ENCODE assay signal across 15 cellular contexts in the genomic region with DNA sequence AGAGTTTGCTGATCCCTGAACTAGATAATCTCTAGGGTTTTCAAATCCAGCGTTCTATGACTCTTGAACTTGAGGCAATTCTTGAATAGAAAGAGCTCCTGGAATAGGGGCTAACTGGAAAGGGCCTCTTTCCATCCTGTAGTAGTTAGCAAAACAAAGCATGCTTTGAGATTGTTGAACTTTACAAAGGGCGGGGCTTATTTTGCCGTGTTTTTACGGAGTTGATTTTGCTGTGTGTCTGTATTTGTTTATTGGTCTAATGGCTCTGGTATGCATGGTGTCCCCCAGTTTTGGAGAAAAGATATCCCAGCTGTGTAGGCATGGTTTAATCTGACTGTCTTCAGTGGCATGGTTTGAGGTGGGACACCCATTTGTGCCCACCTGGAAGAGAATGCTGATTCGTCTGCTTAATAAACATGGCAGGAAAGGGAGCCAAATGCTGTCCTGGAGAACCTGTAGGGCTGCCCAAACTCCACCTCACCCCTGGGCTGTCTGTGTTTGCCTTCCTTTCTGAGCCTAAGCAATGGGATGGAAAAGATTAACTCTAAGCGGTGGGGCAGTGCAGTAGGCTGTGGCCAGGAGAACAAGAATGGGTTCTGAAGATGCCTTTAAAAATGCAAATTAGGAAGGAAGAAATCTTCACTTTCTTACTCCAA.
"Had no signal": no experiment of that assay in that cellular context is flagged by ENCODE, and none has a peak within 500 bp of the region (broad histone marks: within the 10 kb centered on the region; RNA-seq: fewer than 3 reads in every experiment).

No MANE protein-coding gene starts in this region.

- H3K4me1 ChIP-seq: spleen had no signal

- H3K36me3 Mint-ChIP-seq: mesothelial cell of epicardium had no signal

- FAIRE-seq: astrocyte, keratinocyte, urothelium cell line had no signal

- H3K27me3 Mint-ChIP-seq: activated CD4-positive, alpha-beta memory T cell treated with anti-CD3 and anti-CD28 coated beads for 36 hours had no signal

- DNase-seq: activated CD4-positive, alpha-beta memory T cell treated with anti-CD3 and anti-CD28 coated beads for 36 hours; activated CD4-positive, alpha-beta T cell treated with anti-CD3 and anti-CD28 coated beads for 1 hour; activated gamma-delta T cell treated with Interleukin-2 at 50 U/mL for 16 hours; activated T-cell treated with anti-CD3 and anti-CD28 coated beads, Interleukin-2, amount 50 U/mL, for 72 hours; dorsolateral prefrontal cortex; spleen; stimulated activated CD4-positive, alpha-beta T cell treated with anti-CD3 and anti-CD28 coated beads, Interleukin-1b, Interleukin-23, amount 100 ng/mL, for 48 hours; stimulated activated naive CD8-positive, alpha-beta T cell treated with anti-CD3 and anti-CD28 coated beads, Interleukin-15, Interleukin-2, amounts not matched to agents 100 U/mL and 50 U/mL, for 24 hours; SW 1271 had no signal

- ATAC-seq: activated T-cell treated with anti-CD3 and anti-CD28 coated beads, Interleukin-2, amount 50 U/mL, for 72 hours; gastroesophageal sphincter; sciatic nerve; stimulated activated naive CD8-positive, alpha-beta T cell treated with anti-CD3 and anti-CD28 coated beads, Interleukin-15, Interleukin-2, amounts not matched to agents 100 U/mL and 50 U/mL, for 24 hours had no signal

- H3K4me3 ChIP-seq: dorsolateral prefrontal cortex, gastroesophageal sphincter, spleen had no signal

- H3K27me3 ChIP-seq: dorsolateral prefrontal cortex, gastroesophageal sphincter, spleen had no signal

- H3K9me3 Mint-ChIP-seq: activated CD4-positive, alpha-beta memory T cell treated with anti-CD3 and anti-CD28 coated beads for 36 hours; activated T-cell treated with anti-CD3 and anti-CD28 coated beads, Interleukin-2, amount 50 U/mL, for 72 hours; mesothelial cell of epicardium had no signal

- H3K4me3 Mint-ChIP-seq: activated CD4-positive, alpha-beta memory T cell treated with anti-CD3 and anti-CD28 coated beads for 36 hours; activated T-cell treated with anti-CD3 and anti-CD28 coated beads, Interleukin-2, amount 50 U/mL, for 72 hours; mesothelial cell of epicardium had no signal

- H3K27ac Mint-ChIP-seq: activated CD4-positive, alpha-beta memory T cell treated with anti-CD3 and anti-CD28 coated beads for 36 hours; mesothelial cell of epicardium had no signal

- H3K9me3 ChIP-seq: gastroesophageal sphincter, spleen had no signal

- H3K36me3 ChIP-seq: gastroesophageal sphincter had no signal

- H3K27ac ChIP-seq: gastroesophageal sphincter, spleen had no signal
